16 cellular contexts compared by ENCODE assay signal in genomic region chr14:72682188-72682587, GRCh38.
DNase-seq lines count a peak whose midpoint lies in the region; ATAC-seq and TF ChIP-seq lines count a peak whose summit lies in the region.
"Had no signal": no experiment of that assay in that cellular context is flagged by ENCODE, and none has a peak within 500 bp of the region (broad histone marks: within the 10 kb centered on the region; RNA-seq: fewer than 3 reads in every experiment).

No MANE protein-coding gene starts in this region.

- TF ChIP-seq CTCF in BJ (IDR thresholded peaks at IDR 0.05; ENCODE audit: insufficient read depth, low read depth, low read length): no peak
- TF ChIP-seq CTCF in endodermal cell (conservative IDR thresholded peaks at IDR 0.05): no peak
- TF ChIP-seq CTCF in osteoblast (IDR thresholded peaks at IDR 0.05; ENCODE audit: extremely low read depth, low read depth, low read length): no peak

- CTCF ChIA-PET in BJ (lab: Yijun Ruan, JAX): interaction anchor here (1.1 kb wide), 1 partner anchor 168 kb away, joined by 3 read pairs; no protein-coding TSS in a partner anchor

- in situ Hi-C loops in G401 (cut with HindIII; ENCODE audit: low sequenced_read_pairs): no loop called here

- peak overlapping the region; percentile 38 for H3K27ac ChIP-seq in endodermal cell (ENCODE audit: low read depth, low read length)
- no peak overlapping the region for H3K27ac ChIP-seq in osteoblast (ENCODE audit: low read depth, low read length)
- H3K27ac ChIP-seq: thoracic aorta had no signal

- H3K36me3 Mint-ChIP-seq in endodermal cell (ENCODE audit: low read depth): no peaks in the 10 kb centered on the region
- H3K36me3 Mint-ChIP-seq: activated CD8-positive, alpha-beta memory T cell treated with anti-CD3 and anti-CD28 coated beads, Interleukin-2, amount 10 ng/mL, durations not matched to agents 7 days and 5 days had no signal

- H3K27me3 ChIP-seq in BJ (ENCODE audit: control insufficient read depth, insufficient read depth, low read length) (no peaks in the 10 kb centered on the region), endodermal cell (ENCODE audit: control insufficient read depth, insufficient read depth, low read length, poor library complexity, severe bottlenecking) (no peaks in the 10 kb centered on the region), osteoblast (ENCODE audit: insufficient read depth, low read length) (no peaks in the 10 kb centered on the region)

- WGBS in endodermal cell (ENCODE audit: insufficient coverage in 1 of 2, insufficient read length in 1 of 2), 2 experiments: 90 to 93% methylated on average over 5 of the region's 5 CpGs

- POLR2A ChIA-PET in BJ (lab: Charles Lee): interaction anchor here (0.6 kb wide), 3 partner anchors 123 to 556 kb away, joined by 3 to 6 read pairs (median 4); no protein-coding TSS in a partner anchor

- no peak overlapping the region for H3K4me3 Mint-ChIP-seq in endodermal cell
- H3K4me3 Mint-ChIP-seq: activated CD8-positive, alpha-beta memory T cell treated with anti-CD3 and anti-CD28 coated beads, Interleukin-2, amount 10 ng/mL, durations not matched to agents 7 days and 5 days had no signal

- no peak overlapping the region for H2AFZ ChIP-seq in osteoblast (ENCODE audit: low read length)

- H3K4me1 Mint-ChIP-seq in endodermal cell: no peaks in the 10 kb centered on the region
- H3K4me1 Mint-ChIP-seq: activated CD8-positive, alpha-beta memory T cell treated with anti-CD3 and anti-CD28 coated beads, Interleukin-2, amount 10 ng/mL, durations not matched to agents 7 days and 5 days had no signal

- H3K4me3 ChIP-seq in BJ (ENCODE audit: low read depth, low read length): no peak overlapping the region
- H3K4me3 ChIP-seq in endodermal cell (ENCODE audit: low read length): no peak overlapping the region
- H3K4me3 ChIP-seq in osteoblast (ENCODE audit: insufficient read depth, low read length): no peak overlapping the region
- H3K4me3 ChIP-seq: thoracic aorta had no signal

- H3K9ac ChIP-seq in endodermal cell (ENCODE audit: extremely low read depth, low read length, poor library complexity, severe bottlenecking): no peak overlapping the region

- DNase-seq in BJ (ENCODE audit: low read depth) (peak; percentile 71), LHCN-M2 (ENCODE audit: low read depth) (peak; percentile 52), endodermal cell (no peak), osteoblast (ENCODE audit: insufficient read length, low spot score, missing footprints) (peak; percentile 87), G401 (ENCODE audit: low spot score) (no peak), putamen (ENCODE audit: low spot score) (no peak), activated gamma-delta T cell (lab: John Stamatoyannopoulos, UW) (no peak)
- DNase-seq: activated CD4-positive, alpha-beta T cell treated with anti-CD3 and anti-CD28 coated beads for 48 hours; activated CD8-positive, alpha-beta memory T cell treated with anti-CD3 and anti-CD28 coated beads, Interleukin-2, amount 10 ng/mL, durations not matched to agents 7 days and 5 days; AML-193; head of caudate nucleus; KBM-7; left ventricle myocardium superior; NCI-H526 treated with DMSO at 0.1 percent for 48 hours had no signal

- no peaks in the 10 kb centered on the region for H3K9me3 Mint-ChIP-seq in endodermal cell

- ATAC-seq in GM21717 (IDR thresholded peaks at IDR 0.05; ENCODE audit: unreplicated experiment): no peak
- ATAC-seq: activated CD8-positive, alpha-beta memory T cell treated with anti-CD3 and anti-CD28 coated beads, Interleukin-2, amount 10 ng/mL, durations not matched to agents 7 days and 5 days; left ventricle myocardium superior had no signal

- H3K4me2 ChIP-seq in osteoblast (ENCODE audit: insufficient read depth, low read length): no peak overlapping the region

- H3K9me3 ChIP-seq in endodermal cell (ENCODE audit: control insufficient read depth, low read length) (no peaks in the 10 kb centered on the region), osteoblast (ENCODE audit: low read depth, low read length) (no peaks in the 10 kb centered on the region)
- H3K9me3 ChIP-seq: thoracic aorta had no signal

- no peak overlapping the region for H3K27ac Mint-ChIP-seq in endodermal cell
- H3K27ac Mint-ChIP-seq: activated CD8-positive, alpha-beta memory T cell treated with anti-CD3 and anti-CD28 coated beads, Interleukin-2, amount 10 ng/mL, durations not matched to agents 7 days and 5 days had no signal

- no peaks in the 10 kb centered on the region for H4K20me1 ChIP-seq in osteoblast (ENCODE audit: insufficient read depth, low read length)

- H3K4me1 ChIP-seq in endodermal cell (ENCODE audit: control insufficient read depth, insufficient read depth, low read length) (no peaks in the 10 kb centered on the region), osteoblast (ENCODE audit: insufficient read depth, low read length) (peaks cover 32% of the 10 kb centered on the region)

- H3K36me3 ChIP-seq in BJ (ENCODE audit: control insufficient read depth, insufficient read depth, low read length) (no peaks in the 10 kb centered on the region), endodermal cell (ENCODE audit: control insufficient read depth, insufficient read depth, low read length) (no peaks in the 10 kb centered on the region), osteoblast (ENCODE audit: insufficient read depth, low read length) (no peaks in the 10 kb centered on the region)
- H3K36me3 ChIP-seq: thoracic aorta had no signal

- H3K27me3 Mint-ChIP-seq in endodermal cell (ENCODE audit: insufficient read depth): no peaks in the 10 kb centered on the region
- H3K27me3 Mint-ChIP-seq: activated CD8-positive, alpha-beta memory T cell treated with anti-CD3 and anti-CD28 coated beads, Interleukin-2, amount 10 ng/mL, durations not matched to agents 7 days and 5 days had no signal

- no peaks in the 10 kb centered on the region for H3K79me2 ChIP-seq in osteoblast (ENCODE audit: insufficient read depth, low read length)

Comparison
In these comparisons a context has a peak if more than half of its experiments do, and no peak if none do; other contexts are left out.
1. DNase-seq: peak in BJ (single experiment), LHCN-M2 (single experiment) and osteoblast (single experiment); none in endodermal cell (single experiment), G401 (single experiment), putamen (single experiment) and activated gamma-delta T cell (single experiment).